Comparison of ENCODE assay signal across 1 cellular context in the genomic region with DNA sequence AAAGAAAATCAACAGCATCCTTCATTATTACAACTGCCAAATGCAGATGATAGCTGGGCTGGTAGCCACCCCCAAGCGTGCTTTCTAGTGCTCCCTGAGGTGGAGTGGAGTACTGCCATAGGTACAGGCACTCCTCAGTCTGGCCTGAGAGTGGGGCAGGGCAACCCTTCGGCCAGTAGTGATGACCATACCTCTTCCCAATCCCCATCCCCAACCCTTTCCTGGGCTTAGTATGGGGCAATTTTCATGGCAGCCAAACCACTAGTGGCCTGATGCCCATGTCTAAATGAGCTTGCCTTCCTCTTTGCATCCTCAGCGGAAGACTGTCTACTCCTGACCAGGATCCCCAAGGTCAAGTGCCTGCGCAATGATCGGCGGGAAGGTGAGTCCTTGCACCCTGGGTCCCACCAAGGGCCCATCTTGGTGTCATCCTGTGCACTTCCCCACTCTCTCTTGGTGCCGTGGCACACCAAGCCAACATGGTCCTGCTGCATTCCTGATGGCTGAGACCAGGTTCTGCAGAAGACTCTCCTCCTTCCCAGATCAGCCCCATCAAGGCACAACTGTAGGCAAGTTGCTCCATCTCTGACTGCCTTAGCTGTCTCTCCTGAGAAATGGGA.
TF ChIP-seq lines count a peak whose summit lies in the region.

No MANE protein-coding gene starts in this region.

TF ChIP-seq in GM23338, 12 proteins besides CTCF, POLR2A, EP300 and RAD21 (continued from another document):
- TF ChIP-seq, protein P1, sequence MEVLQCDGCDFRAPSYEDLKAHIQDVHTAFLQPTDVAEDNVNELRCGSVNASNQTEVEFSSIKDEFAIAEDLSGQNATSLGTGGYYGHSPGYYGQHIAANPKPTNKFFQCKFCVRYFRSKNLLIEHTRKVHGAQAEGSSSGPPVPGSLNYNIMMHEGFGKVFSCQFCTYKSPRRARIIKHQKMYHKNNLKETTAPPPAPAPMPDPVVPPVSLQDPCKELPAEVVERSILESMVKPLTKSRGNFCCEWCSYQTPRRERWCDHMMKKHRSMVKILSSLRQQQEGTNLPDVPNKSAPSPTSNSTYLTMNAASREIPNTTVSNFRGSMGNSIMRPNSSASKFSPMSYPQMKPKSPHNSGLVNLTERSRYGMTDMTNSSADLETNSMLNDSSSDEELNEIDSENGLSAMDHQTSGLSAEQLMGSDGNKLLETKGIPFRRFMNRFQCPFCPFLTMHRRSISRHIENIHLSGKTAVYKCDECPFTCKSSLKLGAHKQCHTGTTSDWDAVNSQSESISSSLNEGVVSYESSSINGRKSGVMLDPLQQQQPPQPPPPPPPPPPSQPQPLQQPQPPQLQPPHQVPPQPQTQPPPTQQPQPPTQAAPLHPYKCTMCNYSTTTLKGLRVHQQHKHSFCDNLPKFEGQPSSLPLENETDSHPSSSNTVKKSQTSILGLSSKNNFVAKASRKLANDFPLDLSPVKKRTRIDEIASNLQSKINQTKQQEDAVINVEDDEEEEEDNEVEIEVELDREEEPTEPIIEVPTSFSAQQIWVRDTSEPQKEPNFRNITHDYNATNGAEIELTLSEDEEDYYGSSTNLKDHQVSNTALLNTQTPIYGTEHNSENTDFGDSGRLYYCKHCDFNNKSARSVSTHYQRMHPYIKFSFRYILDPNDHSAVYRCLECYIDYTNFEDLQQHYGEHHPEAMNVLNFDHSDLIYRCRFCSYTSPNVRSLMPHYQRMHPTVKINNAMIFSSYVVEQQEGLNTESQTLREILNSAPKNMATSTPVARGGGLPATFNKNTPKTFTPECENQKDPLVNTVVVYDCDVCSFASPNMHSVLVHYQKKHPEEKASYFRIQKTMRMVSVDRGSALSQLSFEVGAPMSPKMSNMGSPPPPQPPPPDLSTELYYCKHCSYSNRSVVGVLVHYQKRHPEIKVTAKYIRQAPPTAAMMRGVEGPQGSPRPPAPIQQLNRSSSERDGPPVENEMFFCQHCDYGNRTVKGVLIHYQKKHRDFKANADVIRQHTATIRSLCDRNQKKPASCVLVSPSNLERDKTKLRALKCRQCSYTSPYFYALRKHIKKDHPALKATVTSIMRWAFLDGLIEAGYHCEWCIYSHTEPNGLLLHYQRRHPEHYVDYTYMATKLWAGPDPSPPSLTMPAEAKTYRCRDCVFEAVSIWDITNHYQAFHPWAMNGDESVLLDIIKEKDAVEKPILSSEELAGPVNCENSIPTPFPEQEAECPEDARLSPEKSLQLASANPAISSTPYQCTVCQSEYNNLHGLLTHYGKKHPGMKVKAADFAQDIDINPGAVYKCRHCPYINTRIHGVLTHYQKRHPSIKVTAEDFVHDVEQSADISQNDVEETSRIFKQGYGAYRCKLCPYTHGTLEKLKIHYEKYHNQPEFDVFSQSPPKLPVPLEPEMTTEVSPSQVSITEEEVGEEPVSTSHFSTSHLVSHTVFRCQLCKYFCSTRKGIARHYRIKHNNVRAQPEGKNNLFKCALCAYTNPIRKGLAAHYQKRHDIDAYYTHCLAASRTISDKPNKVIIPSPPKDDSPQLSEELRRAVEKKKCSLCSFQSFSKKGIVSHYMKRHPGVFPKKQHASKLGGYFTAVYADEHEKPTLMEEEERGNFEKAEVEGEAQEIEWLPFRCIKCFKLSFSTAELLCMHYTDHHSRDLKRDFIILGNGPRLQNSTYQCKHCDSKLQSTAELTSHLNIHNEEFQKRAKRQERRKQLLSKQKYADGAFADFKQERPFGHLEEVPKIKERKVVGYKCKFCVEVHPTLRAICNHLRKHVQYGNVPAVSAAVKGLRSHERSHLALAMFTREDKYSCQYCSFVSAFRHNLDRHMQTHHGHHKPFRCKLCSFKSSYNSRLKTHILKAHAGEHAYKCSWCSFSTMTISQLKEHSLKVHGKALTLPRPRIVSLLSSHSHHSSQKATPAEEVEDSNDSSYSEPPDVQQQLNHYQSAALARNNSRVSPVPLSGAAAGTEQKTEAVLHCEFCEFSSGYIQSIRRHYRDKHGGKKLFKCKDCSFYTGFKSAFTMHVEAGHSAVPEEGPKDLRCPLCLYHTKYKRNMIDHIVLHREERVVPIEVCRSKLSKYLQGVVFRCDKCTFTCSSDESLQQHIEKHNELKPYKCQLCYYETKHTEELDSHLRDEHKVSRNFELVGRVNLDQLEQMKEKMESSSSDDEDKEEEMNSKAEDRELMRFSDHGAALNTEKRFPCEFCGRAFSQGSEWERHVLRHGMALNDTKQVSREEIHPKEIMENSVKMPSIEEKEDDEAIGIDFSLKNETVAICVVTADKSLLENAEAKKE (CRISPR knock-in tag; IDR thresholded peaks at IDR 0.05) = no peak
- no peak for TF ChIP-seq ZNF114 (CRISPR knock-in tag; IDR thresholded peaks at IDR 0.05)
